ENCODE assay signal across 25 cellular contexts in genomic region chr1:2856076-2856390, GRCh38.
"Had no signal": no experiment of that assay in that cellular context is flagged by ENCODE, and none has a peak within 500 bp of the region (broad histone marks: within the 10 kb centered on the region; RNA-seq: fewer than 3 reads in every experiment).

No MANE protein-coding gene starts in this region.

- H3K4me2 ChIP-seq: smooth muscle cell had no signal

- H3K4me1 Mint-ChIP-seq: nephron progenitor cell had no signal

- FAIRE-seq: colon had no signal

- H3K9me3 ChIP-seq: esophagus muscularis mucosa, gastroesophageal sphincter, neutrophil, right atrium auricular region, suprapubic skin, tibial artery, upper lobe of left lung, uterus had no signal

- H3K27ac Mint-ChIP-seq: dendritic cell treated with granulocyte-macrophage colony-stimulating factor and Interleukin-4, amounts not matched to agents 40 ng/mL and 50 ng/mL, for 4 days; effector memory CD8-positive, alpha-beta T cell; immature natural killer cell; nephron progenitor cell; stimulated activated effector memory CD8-positive, alpha-beta T cell treated with anti-CD3 and anti-CD28 coated beads, Interleukin-12 subunit alpha, Interleukin-12 subunit beta, amount 100 ng/mL, for 72 hours had no signal

- H3K36me3 ChIP-seq: esophagus muscularis mucosa, gastroesophageal sphincter, neutrophil, right atrium auricular region, suprapubic skin, tibial artery, upper lobe of left lung, uterus had no signal

- H3K4me3 ChIP-seq: esophagus muscularis mucosa, gastroesophageal sphincter, lung, right atrium auricular region, smooth muscle cell, suprapubic skin, tibial artery, upper lobe of left lung, uterus had no signal

- H3K4me3 Mint-ChIP-seq: dendritic cell treated with granulocyte-macrophage colony-stimulating factor and Interleukin-4, amounts not matched to agents 40 ng/mL and 50 ng/mL, for 4 days; effector memory CD8-positive, alpha-beta T cell; immature natural killer cell; nephron progenitor cell; stimulated activated effector memory CD8-positive, alpha-beta T cell treated with anti-CD3 and anti-CD28 coated beads, Interleukin-12 subunit alpha, Interleukin-12 subunit beta, amount 100 ng/mL, for 72 hours had no signal

- H3K27ac ChIP-seq: epithelial cell of prostate, esophagus muscularis mucosa, gastroesophageal sphincter, neutrophil, right atrium auricular region, suprapubic skin, tibial artery, upper lobe of left lung, uterus had no signal

- H3K9me3 Mint-ChIP-seq: effector memory CD8-positive, alpha-beta T cell; immature natural killer cell had no signal

- H3K27me3 Mint-ChIP-seq: dendritic cell treated with granulocyte-macrophage colony-stimulating factor and Interleukin-4, amounts not matched to agents 40 ng/mL and 50 ng/mL, for 4 days had no signal

- H3K4me1 ChIP-seq: esophagus muscularis mucosa, gastroesophageal sphincter, right atrium auricular region, tibial artery, upper lobe of left lung, uterus had no signal

- H3K27me3 ChIP-seq: neutrophil, right atrium auricular region, upper lobe of left lung had no signal

- H3K36me3 Mint-ChIP-seq: immature natural killer cell; stimulated activated effector memory CD8-positive, alpha-beta T cell treated with anti-CD3 and anti-CD28 coated beads, Interleukin-12 subunit alpha, Interleukin-12 subunit beta, amount 100 ng/mL, for 72 hours had no signal

- DNase-seq: effector memory CD8-positive, alpha-beta T cell; foreskin fibroblast; glutamatergic neuron; immature natural killer cell; mesenchymal stem cell; midbrain; nephron progenitor cell; stimulated activated CD4-positive, alpha-beta T cell treated with anti-CD3 and anti-CD28 coated beads, Interleukin-4, amount 100 ng/mL, for 1 hour; stimulated activated CD8-positive, alpha-beta memory T cell treated with anti-CD3 and anti-CD28 coated beads, Interleukin-4, amount 100 ng/mL, for 48 hours; stimulated activated naive CD8-positive, alpha-beta T cell treated with anti-CD3 and anti-CD28 coated beads, Interleukin-15, Interleukin-2, amounts not matched to agents 100 U/mL and 50 U/mL, for 24 hours; tibial artery; uterus had no signal

- ATAC-seq: effector memory CD8-positive, alpha-beta T cell; gastroesophageal sphincter; left lobe of liver; stimulated activated effector memory CD8-positive, alpha-beta T cell treated with anti-CD3 and anti-CD28 coated beads, Interleukin-12 subunit alpha, Interleukin-12 subunit beta, amount 100 ng/mL, for 72 hours; stimulated activated naive CD8-positive, alpha-beta T cell treated with anti-CD3 and anti-CD28 coated beads, Interleukin-15, Interleukin-2, amounts not matched to agents 100 U/mL and 50 U/mL, for 24 hours had no signal
